In genomic region chr6:83065511-83066192, GRCh38 we compare ENCODE assay signal across 1 cellular context.
TF ChIP-seq lines count a peak whose summit lies in the region.

Gene UBE3D (minus strand): TSS chr6:83065841. CDS start chr6:83065718, 123 bp downstream.

TF ChIP-seq in K562, 482 proteins besides CTCF, POLR2A, EP300 and RAD21 (continued from another document and continues in another):
- TF ChIP-seq ZNF639 (CRISPR knock-in tag; conservative IDR thresholded peaks at IDR 0.05 in 1 of 2, IDR thresholded peaks at IDR 0.05 in 1 of 2) (no peak), ZNF140 (CRISPR knock-in tag; IDR thresholded peaks at IDR 0.05) (no peak), SIN3A (IDR thresholded peaks at IDR 0.05; ENCODE audit: borderline replicate concordance in 2 of 2, control insufficient read depth in 1 of 2, low read depth in 2 of 2, low read length in 2 of 2) (peak; percentile 47 to 50; a peak in 1 of 4 replicates), TEAD2 (tag; IDR thresholded peaks at IDR 0.05) (no peak), HMGXB4 (CRISPR knock-in tag; IDR thresholded peaks at IDR 0.05) (0 out of 2 replicates have a peak, but pooled peaks have one; percentile 55), SPI1 (IDR thresholded peaks at IDR 0.05; ENCODE audit: borderline replicate concordance, low read depth, low read length) (no peak), PHF21A (IDR thresholded peaks at IDR 0.05; ENCODE audit: borderline replicate concordance, low read depth) (no peak), TGIF2 (CRISPR knock-in tag; IDR thresholded peaks at IDR 0.05) (peak; percentile 54; the same call in 1 of the 2 replicates), ETV5 (CRISPR knock-in tag; IDR thresholded peaks at IDR 0.05; ENCODE audit: low read depth) (no peak), ZNF707 (CRISPR knock-in tag; conservative IDR thresholded peaks at IDR 0.05) (no peak), ELF2 (CRISPR knock-in tag; IDR thresholded peaks at IDR 0.05) (no peak), PHB2 (IDR thresholded peaks at IDR 0.05; ENCODE audit: low read depth) (no peak), JUN (IDR thresholded peaks at IDR 0.05; ENCODE audit: borderline replicate concordance, low read depth, low read length) (no peak), JUN (CRISPR knock-in tag; IDR thresholded peaks at IDR 0.05; ENCODE audit: borderline replicate concordance) (peak; percentile 54; the same call in 1 of the 2 replicates), RNF2 (IDR thresholded peaks at IDR 0.05) (no peak), ZNF551 (CRISPR knock-in tag; IDR thresholded peaks at IDR 0.05) (no peak), POU5F1 (IDR thresholded peaks at IDR 0.05; ENCODE audit: borderline replicate concordance, low read depth, low read length, partially characterized antibody) (no peak), MYBL2 (IDR thresholded peaks at IDR 0.05; ENCODE audit: low read depth) (no peak), MYBL2 (CRISPR knock-in tag; IDR thresholded peaks at IDR 0.05; ENCODE audit: borderline replicate concordance) (no peak), POLR2AphosphoS5 (IDR thresholded peaks at IDR 0.05; ENCODE audit: control insufficient read depth, insufficient read depth, low read depth, low read length) (peak; percentile 56; the same call in 1 of the 2 replicates), SIRT6 (IDR thresholded peaks at IDR 0.05; ENCODE audit: low read depth, low read length) (no peak), SMAD2 (IDR thresholded peaks at IDR 0.05; ENCODE audit: low read depth, low read length) (no peak), MTF1 (CRISPR knock-in tag; IDR thresholded peaks at IDR 0.05; ENCODE audit: borderline replicate concordance) (no peak), ZNF263 (CRISPR knock-in tag; IDR thresholded peaks at IDR 0.05; ENCODE audit: borderline replicate concordance) (no peak), SMARCE1 (IDR thresholded peaks at IDR 0.05) (no peak), SREBF2 (CRISPR knock-in tag; IDR thresholded peaks at IDR 0.05) (no peak), SIX5 (IDR thresholded peaks at IDR 0.05; ENCODE audit: borderline replicate concordance in 1 of 2, insufficient read depth in 1 of 2, low read depth in 1 of 2, low read length in 2 of 2) (no peak), SMAD1 (IDR thresholded peaks at IDR 0.05; ENCODE audit: low read depth, low read length, partially characterized antibody) (no peak), ATF6 (CRISPR knock-in tag; IDR thresholded peaks at IDR 0.05) (0 out of 2 replicates have a peak, but pooled peaks have one; percentile 68), FOSL1 (tag; conservative IDR thresholded peaks at IDR 0.05) (no peak), ZNF212 (CRISPR knock-in tag; IDR thresholded peaks at IDR 0.05) (peak; percentile 58; the same call in 1 of the 2 replicates), CREBBP (IDR thresholded peaks at IDR 0.05; ENCODE audit: low read depth, low read length) (no peak), NUFIP1 (IDR thresholded peaks at IDR 0.05; ENCODE audit: partially characterized antibody) (no peak), ZNF449 (CRISPR knock-in tag; IDR thresholded peaks at IDR 0.05) (no peak), ZNF507 (tag; conservative IDR thresholded peaks at IDR 0.05) (no peak), BRD4 (IDR thresholded peaks at IDR 0.05) (no peak), ZC3H4 (CRISPR knock-in tag; IDR thresholded peaks at IDR 0.05; ENCODE audit: borderline replicate concordance) (no peak), ZNF696 (CRISPR knock-in tag; conservative IDR thresholded peaks at IDR 0.05) (no peak), TFAP4 (CRISPR knock-in tag; IDR thresholded peaks at IDR 0.05; ENCODE audit: borderline replicate concordance) (peak; percentile 84)
- TF ChIP-seq, protein P1, sequence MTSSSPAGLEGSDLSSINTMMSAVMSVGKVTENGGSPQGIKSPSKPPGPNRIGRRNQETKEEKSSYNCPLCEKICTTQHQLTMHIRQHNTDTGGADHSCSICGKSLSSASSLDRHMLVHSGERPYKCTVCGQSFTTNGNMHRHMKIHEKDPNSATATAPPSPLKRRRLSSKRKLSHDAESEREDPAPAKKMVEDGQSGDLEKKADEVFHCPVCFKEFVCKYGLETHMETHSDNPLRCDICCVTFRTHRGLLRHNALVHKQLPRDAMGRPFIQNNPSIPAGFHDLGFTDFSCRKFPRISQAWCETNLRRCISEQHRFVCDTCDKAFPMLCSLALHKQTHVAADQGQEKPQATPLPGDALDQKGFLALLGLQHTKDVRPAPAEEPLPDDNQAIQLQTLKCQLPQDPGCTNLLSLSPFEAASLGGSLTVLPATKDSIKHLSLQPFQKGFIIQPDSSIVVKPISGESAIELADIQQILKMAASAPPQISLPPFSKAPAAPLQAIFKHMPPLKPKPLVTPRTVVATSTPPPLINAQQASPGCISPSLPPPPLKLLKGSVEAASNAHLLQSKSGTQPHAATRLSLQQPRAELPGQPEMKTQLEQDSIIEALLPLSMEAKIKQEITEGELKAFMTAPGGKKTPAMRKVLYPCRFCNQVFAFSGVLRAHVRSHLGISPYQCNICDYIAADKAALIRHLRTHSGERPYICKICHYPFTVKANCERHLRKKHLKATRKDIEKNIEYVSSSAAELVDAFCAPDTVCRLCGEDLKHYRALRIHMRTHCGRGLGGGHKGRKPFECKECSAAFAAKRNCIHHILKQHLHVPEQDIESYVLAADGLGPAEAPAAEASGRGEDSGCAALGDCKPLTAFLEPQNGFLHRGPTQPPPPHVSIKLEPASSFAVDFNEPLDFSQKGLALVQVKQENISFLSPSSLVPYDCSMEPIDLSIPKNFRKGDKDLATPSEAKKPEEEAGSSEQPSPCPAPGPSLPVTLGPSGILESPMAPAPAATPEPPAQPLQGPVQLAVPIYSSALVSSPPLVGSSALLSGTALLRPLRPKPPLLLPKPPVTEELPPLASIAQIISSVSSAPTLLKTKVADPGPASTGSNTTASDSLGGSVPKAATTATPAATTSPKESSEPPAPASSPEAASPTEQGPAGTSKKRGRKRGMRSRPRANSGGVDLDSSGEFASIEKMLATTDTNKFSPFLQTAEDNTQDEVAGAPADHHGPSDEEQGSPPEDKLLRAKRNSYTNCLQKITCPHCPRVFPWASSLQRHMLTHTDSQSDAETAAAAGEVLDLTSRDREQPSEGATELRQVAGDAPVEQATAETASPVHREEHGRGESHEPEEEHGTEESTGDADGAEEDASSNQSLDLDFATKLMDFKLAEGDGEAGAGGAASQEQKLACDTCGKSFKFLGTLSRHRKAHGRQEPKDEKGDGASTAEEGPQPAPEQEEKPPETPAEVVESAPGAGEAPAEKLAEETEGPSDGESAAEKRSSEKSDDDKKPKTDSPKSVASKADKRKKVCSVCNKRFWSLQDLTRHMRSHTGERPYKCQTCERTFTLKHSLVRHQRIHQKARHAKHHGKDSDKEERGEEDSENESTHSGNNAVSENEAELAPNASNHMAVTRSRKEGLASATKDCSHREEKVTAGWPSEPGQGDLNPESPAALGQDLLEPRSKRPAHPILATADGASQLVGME (CRISPR knock-in tag; IDR thresholded peaks at IDR 0.05): no peak
- TF ChIP-seq, protein P2, sequence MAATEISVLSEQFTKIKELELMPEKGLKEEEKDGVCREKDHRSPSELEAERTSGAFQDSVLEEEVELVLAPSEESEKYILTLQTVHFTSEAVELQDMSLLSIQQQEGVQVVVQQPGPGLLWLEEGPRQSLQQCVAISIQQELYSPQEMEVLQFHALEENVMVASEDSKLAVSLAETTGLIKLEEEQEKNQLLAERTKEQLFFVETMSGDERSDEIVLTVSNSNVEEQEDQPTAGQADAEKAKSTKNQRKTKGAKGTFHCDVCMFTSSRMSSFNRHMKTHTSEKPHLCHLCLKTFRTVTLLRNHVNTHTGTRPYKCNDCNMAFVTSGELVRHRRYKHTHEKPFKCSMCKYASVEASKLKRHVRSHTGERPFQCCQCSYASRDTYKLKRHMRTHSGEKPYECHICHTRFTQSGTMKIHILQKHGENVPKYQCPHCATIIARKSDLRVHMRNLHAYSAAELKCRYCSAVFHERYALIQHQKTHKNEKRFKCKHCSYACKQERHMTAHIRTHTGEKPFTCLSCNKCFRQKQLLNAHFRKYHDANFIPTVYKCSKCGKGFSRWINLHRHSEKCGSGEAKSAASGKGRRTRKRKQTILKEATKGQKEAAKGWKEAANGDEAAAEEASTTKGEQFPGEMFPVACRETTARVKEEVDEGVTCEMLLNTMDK (IDR thresholded peaks at IDR 0.05; ENCODE audit: borderline replicate concordance, insufficient read depth, low read depth, low read length, poor library complexity, severe bottlenecking): peak; percentile 92
- TF ChIP-seq, protein P3, sequence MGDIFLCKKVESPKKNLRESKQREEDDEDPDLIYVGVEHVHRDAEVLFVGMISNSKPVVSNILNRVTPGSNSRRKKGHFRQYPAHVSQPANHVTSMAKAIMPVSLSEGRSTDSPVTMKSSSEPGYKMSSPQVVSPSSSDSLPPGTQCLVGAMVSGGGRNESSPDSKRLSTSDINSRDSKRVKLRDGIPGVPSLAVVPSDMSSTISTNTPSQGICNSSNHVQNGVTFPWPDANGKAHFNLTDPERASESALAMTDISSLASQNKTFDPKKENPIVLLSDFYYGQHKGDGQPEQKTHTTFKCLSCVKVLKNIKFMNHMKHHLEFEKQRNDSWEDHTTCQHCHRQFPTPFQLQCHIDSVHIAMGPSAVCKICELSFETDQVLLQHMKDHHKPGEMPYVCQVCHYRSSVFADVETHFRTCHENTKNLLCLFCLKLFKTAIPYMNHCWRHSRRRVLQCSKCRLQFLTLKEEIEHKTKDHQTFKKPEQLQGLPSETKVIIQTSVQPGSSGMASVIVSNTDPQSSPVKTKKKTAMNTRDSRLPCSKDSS (IDR thresholded peaks at IDR 0.05; ENCODE audit: low read depth, partially characterized antibody): no peak
